ENCODE assay signal across 1 cellular context in genomic region chr1:201359873-201360210, GRCh38.
TF ChIP-seq lines count a peak whose summit lies in the region.

No MANE protein-coding gene starts in this region.

TF ChIP-seq in HepG2, 621 proteins besides CTCF, POLR2A, EP300 and RAD21:
- TF ChIP-seq NKX3-1 (CRISPR knock-in tag; IDR thresholded peaks at IDR 0.05) (no peak), DR1 (CRISPR knock-in tag; IDR thresholded peaks at IDR 0.05) (no peak), ZNF790 (CRISPR knock-in tag; IDR thresholded peaks at IDR 0.05; ENCODE audit: borderline replicate concordance) (no peak), ATF5 (CRISPR knock-in tag; IDR thresholded peaks at IDR 0.05; ENCODE audit: low read depth) (no peak), HMG20B (CRISPR knock-in tag; conservative IDR thresholded peaks at IDR 0.05) (no peak), SRF (IDR thresholded peaks at IDR 0.05; ENCODE audit: low read depth, low read length) (no peak), STAT5B (CRISPR knock-in tag; IDR thresholded peaks at IDR 0.05) (no peak), MEF2D (CRISPR knock-in tag; IDR thresholded peaks at IDR 0.05) (no peak), HOXA5 (CRISPR knock-in tag; IDR thresholded peaks at IDR 0.05) (no peak), FOXA1 (IDR thresholded peaks at IDR 0.05) (no peak), FOXA1 (CRISPR knock-in tag; IDR thresholded peaks at IDR 0.05) (no peak), ZNF782 (CRISPR knock-in tag; IDR thresholded peaks at IDR 0.05; ENCODE audit: borderline replicate concordance) (no peak), ZNF549 (CRISPR knock-in tag; IDR thresholded peaks at IDR 0.05) (no peak), ZNF280B (CRISPR knock-in tag; IDR thresholded peaks at IDR 0.05; ENCODE audit: borderline replicate concordance) (no peak), ZEB1 (IDR thresholded peaks at IDR 0.05; ENCODE audit: insufficient replicate concordance, low read depth) (no peak), ATF6 (CRISPR knock-in tag; conservative IDR thresholded peaks at IDR 0.05) (no peak), ETV6 (CRISPR knock-in tag; conservative IDR thresholded peaks at IDR 0.05) (no peak), JARID2 (CRISPR knock-in tag; IDR thresholded peaks at IDR 0.05; ENCODE audit: insufficient replicate concordance) (no peak)
